8 cellular contexts compared by ENCODE assay signal in the genomic region with DNA sequence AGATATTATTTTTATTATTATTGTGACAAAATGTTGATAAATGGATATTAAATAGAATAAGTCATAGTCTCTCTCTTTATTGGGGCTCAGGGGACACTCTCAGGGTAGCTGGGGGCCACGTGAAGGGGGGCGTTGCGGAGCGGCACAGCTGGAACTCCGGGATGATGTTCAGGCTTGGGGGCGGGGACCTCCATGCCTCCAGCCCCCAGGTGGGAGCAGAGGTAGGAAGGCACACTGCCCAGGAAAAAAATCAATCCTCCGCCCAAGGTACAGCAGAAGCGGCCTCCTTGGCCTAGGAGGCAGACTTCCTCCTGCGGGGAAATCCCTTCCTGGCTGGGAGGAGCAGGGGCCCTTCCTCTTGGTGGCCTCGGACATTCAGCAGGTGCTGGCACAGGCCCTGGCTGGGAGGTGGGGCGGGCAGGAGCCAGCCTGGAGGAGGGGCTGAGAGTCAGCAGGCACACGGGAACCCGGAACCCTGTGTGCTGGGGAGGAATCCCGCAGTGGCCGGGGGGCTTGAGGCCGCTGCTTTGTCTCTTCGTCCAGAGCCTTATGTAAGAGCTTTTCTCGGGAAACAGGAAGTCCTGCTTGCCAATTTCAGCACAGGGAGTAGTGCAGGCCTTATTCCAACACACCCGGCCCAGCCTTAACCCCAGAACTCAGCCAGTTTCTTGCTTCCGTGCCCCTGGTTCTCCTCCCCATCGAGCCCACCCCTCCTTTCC. TPM values are rescaled to one million over a fixed set of nuclear protein-coding genes. Genes with fewer than 3 reads are reported as not detected.
DNase-seq lines count a peak whose midpoint lies in the region; ATAC-seq and TF ChIP-seq lines count a peak whose summit lies in the region.

No MANE protein-coding gene starts in this region.

- TF ChIP-seq CTCF in colonic mucosa (IDR thresholded peaks at IDR 0.05) (no peak), left lung (IDR thresholded peaks at IDR 0.05) (peak in 1 of 2 donors; percentile 16)

- H3K27ac ChIP-seq in BLaER1 (peak overlapping the region; percentile 94), colonic mucosa (peak overlapping the region; percentile 95), left lung (peak overlapping the region; percentile 93 to 97), stomach smooth muscle (ENCODE audit: low read length) (peak overlapping the region; percentile 99)

- H3K9ac ChIP-seq in BLaER1 (peak overlapping the region; percentile 96), colonic mucosa (ENCODE audit: low read depth in 2 of 2, low read length in 2 of 2) (peak overlapping the region; percentile 71 to 100), stomach smooth muscle (ENCODE audit: low read length in 2 of 2) (peak overlapping the region; percentile 81 to 86)

- H3K4me2 ChIP-seq in BLaER1, result peak overlapping the region; percentile 100

- ATAC-seq in left lung (peak; percentile 73), GM19328 (IDR thresholded peaks at IDR 0.05; ENCODE audit: unreplicated experiment) (no peak), GM18858 (IDR thresholded peaks at IDR 0.05; ENCODE audit: unreplicated experiment) (no peak)

- peak overlapping the region; percentile 94 for H3K4me3 ChIP-seq in BLaER1
- peak overlapping the region; percentile 43 for H3K4me3 ChIP-seq in colonic mucosa
- H3K4me3 ChIP-seq in left lung, result peak overlapping the region; percentile 36 to 82
- H3K4me3 ChIP-seq in stomach smooth muscle (ENCODE audit: low read length in 2 of 2), result peak overlapping the region; percentile 44 to 88

- H3K9me3 ChIP-seq in BLaER1 (no peaks in the 10 kb centered on the region), colonic mucosa (no peaks in the 10 kb centered on the region), left lung (no peaks in the 10 kb centered on the region), stomach smooth muscle (ENCODE audit: control insufficient read depth in 2 of 2, low read length in 2 of 2) (no peaks in the 10 kb centered on the region)

- intact Hi-C loops in colonic mucosa (cut with DNase I), result no loop called here
- intact Hi-C loops in left lung (cut with DNase I), result no loop called here

- 0 out of 2 replicates have a peak, but pooled peaks cover under 1% of the 10 kb centered on the region for H3K36me3 ChIP-seq in BLaER1
- no peaks in the 10 kb centered on the region for H3K36me3 ChIP-seq in colonic mucosa
- peaks cover 0 to 9% of the 10 kb centered on the region in 2 donors for H3K36me3 ChIP-seq in left lung
- H3K36me3 ChIP-seq in stomach smooth muscle (ENCODE audit: control insufficient read depth in 2 of 2, insufficient read depth in 2 of 2, low read length in 2 of 2), result peaks cover 0 to 6% of the 10 kb centered on the region in 2 donors

- DNase-seq in OCI-M1 (lab: John Stamatoyannopoulos, UW), result peak; percentile 91
- peak; percentile 94 for DNase-seq in colonic mucosa
- peak; percentile 96 to 99 for DNase-seq in left lung

- H3K27me3 ChIP-seq in BLaER1, result no peaks in the 10 kb centered on the region
- no peaks in the 10 kb centered on the region for H3K27me3 ChIP-seq in colonic mucosa
- no peaks in the 10 kb centered on the region for H3K27me3 ChIP-seq in left lung
- H3K27me3 ChIP-seq in stomach smooth muscle (ENCODE audit: control insufficient read depth in 1 of 2, insufficient read depth in 2 of 2, low read length in 2 of 2), result no peaks in the 10 kb centered on the region

- peaks cover 8% of the 10 kb centered on the region; the same call in 1 of the 2 replicates for H4K20me1 ChIP-seq in BLaER1

- peaks cover 60% of the 10 kb centered on the region for H3K4me1 ChIP-seq in BLaER1
- H3K4me1 ChIP-seq in colonic mucosa, result peaks cover 24% of the 10 kb centered on the region
- H3K4me1 ChIP-seq in left lung, result peaks cover 38 to 73% of the 10 kb centered on the region in 2 donors
- H3K4me1 ChIP-seq in stomach smooth muscle (ENCODE audit: control insufficient read depth, insufficient read depth, low read length), result peaks cover 53% of the 10 kb centered on the region

- peak; percentile 67 for TF ChIP-seq POLR2A in GM19099 (IDR thresholded peaks at IDR 0.05; ENCODE audit: extremely low read depth, insufficient read length, low read depth)

RNA-seq across cellular contexts. Expression of gene TNFSF13, which starts 0.6 kb away (rescaled TPM):
- total RNA-seq in colonic mucosa (100 to 1,000 TPM in 1 of 2 donors, 10 to 100 TPM in 1; 67.5 to 125 TPM), left lung (10 to 100 TPM; 79.2 to 87.4 TPM)

RNA-seq across cellular contexts. Expression of gene SENP3, which starts 3.7 kb away (rescaled TPM):
- total RNA-seq in colonic mucosa, result 10 to 100 TPM; 25.7 to 56.6 TPM
- 10 to 100 TPM; 43.5 to 48.6 TPM for total RNA-seq in left lung

RNA-seq across cellular contexts. Expression of gene TNFSF12, which starts 9.1 kb away (rescaled TPM):
- total RNA-seq in colonic mucosa (10 to 100 TPM; 11.4 to 18.3 TPM), left lung (10 to 100 TPM; 48.5 to 50.5 TPM)

RNA-seq across cellular contexts. Expression of gene CD68, which starts 21.5 kb away (rescaled TPM):
- 10 to 100 TPM; 37.7 to 56.6 TPM for total RNA-seq in colonic mucosa
- 100 to 1,000 TPM; 305 to 427 TPM for total RNA-seq in left lung

RNA-seq across cellular contexts. Expression of gene MPDU1, which starts 25.7 kb away (rescaled TPM):
- total RNA-seq in colonic mucosa, result 100 to 1,000 TPM in 1 of 2 donors, 10 to 100 TPM in 1; 80.1 to 111 TPM
- 10 to 100 TPM; 81.4 to 87.5 TPM for total RNA-seq in left lung

Comparison
In these comparisons a context has a peak if more than half of its experiments do, and no peak if none do; other contexts are left out.
1. H3K4me3 ChIP-seq: peak in every context shown above with its lines; median percentile 94 in BLaER1; 66 in stomach smooth muscle; 59 in left lung; 43 in colonic mucosa.